ENCODE assay signal across 9 cellular contexts in the genomic region with DNA sequence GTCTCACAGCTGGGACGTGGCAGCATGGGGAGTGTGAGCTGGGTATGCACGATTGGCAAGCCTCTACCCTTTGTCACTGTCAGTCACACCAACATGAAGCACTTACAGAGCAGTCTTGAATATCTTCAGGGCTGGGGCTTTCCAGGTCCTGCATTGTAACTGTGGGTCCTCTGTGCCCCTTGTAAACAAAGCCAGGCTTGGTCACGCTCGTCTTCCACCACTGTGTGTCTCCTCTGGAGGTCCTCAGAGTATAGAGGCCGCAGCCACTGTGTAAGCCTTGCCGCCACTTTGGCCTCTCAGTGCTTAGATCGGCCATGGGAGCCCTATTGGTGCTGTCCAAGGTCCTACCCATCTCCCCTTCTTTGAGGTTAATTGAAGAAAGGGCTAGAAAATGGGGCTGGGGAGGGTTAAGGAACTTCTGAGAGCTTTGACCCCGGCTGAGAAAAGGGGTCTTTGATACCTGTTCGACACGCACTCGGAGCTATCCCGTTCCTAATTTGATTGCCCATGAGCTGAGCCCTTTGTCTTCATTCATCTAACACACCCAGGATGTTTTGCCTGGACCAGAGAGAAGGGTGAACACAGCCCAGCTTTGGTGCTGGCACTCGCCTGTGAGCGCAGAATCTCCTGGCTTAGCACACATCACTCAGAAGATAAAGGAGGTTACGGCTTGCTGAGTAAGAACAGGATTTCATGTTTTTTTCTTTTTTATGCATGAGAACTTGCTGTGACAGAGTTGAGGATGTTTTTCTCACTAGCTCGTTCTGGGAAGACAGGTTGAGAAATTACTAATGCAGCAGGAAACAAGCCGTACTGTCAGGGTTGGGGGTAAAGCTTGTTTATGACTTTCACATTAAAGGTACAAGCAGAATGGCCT.
DNase-seq lines count a peak whose midpoint lies in the region; ATAC-seq and TF ChIP-seq lines count a peak whose summit lies in the region.
"Had no signal": no experiment of that assay in that cellular context is flagged by ENCODE, and none has a peak within 500 bp of the region (broad histone marks: within the 10 kb centered on the region; RNA-seq: fewer than 3 reads in every experiment).

No MANE protein-coding gene starts in this region.

- H3K9me3 ChIP-seq in cardiac muscle cell (ENCODE audit: low read depth) (no peaks in the 10 kb centered on the region), right atrium auricular region (no peaks in the 10 kb centered on the region), body of pancreas (no peaks in the 10 kb centered on the region)
- H3K9me3 ChIP-seq: BLaER1 had no signal

- H3K4me1 ChIP-seq in cardiac muscle cell (ENCODE audit: low read depth) (no peaks in the 10 kb centered on the region), right atrium auricular region (peaks cover 0 to 17% of the 10 kb centered on the region in 2 donors), body of pancreas (no peaks in the 10 kb centered on the region)

- no peak for TF ChIP-seq CTCF in cardiac muscle cell (IDR thresholded peaks at IDR 0.05; ENCODE audit: low read depth, low read length)
- no peak for TF ChIP-seq CTCF in right atrium auricular region (IDR thresholded peaks at IDR 0.05)
- no peak for TF ChIP-seq CTCF in body of pancreas (IDR thresholded peaks at IDR 0.05)

- H3K27me3 ChIP-seq in cardiac muscle cell, result no peaks in the 10 kb centered on the region
- no peaks in the 10 kb centered on the region for H3K27me3 ChIP-seq in right atrium auricular region
- no peaks in the 10 kb centered on the region for H3K27me3 ChIP-seq in body of pancreas
- H3K27me3 ChIP-seq: BLaER1 had no signal

- H3K27ac ChIP-seq in cardiac muscle cell (no peak overlapping the region), right atrium auricular region (no peak overlapping the region), body of pancreas (no peak overlapping the region)
- H3K27ac ChIP-seq: BLaER1 had no signal

- no peak overlapping the region for H3K4me3 ChIP-seq in cardiac muscle cell
- H3K4me3 ChIP-seq in right atrium auricular region, result no peak overlapping the region
- H3K4me3 ChIP-seq in body of pancreas, result no peak overlapping the region
- H3K4me3 ChIP-seq: BLaER1 had no signal

- 78 to 84% methylated on average over 11 to 17 of the region's 17 CpGs for WGBS in body of pancreas, 2 donors

- peak; percentile 71 for ATAC-seq in HG03097 (IDR thresholded peaks at IDR 0.05; ENCODE audit: low FRiP score, unreplicated experiment)
- ATAC-seq in stimulated activated naive CD8-positive, alpha-beta T cell treated with anti-CD3 and anti-CD28 coated beads, Interleukin-15, Interleukin-2, amounts not matched to agents 100 U/mL and 50 U/mL, for 24 hours, result peak; percentile 71
- no peak for ATAC-seq in body of pancreas

- H3K36me3 ChIP-seq in cardiac muscle cell (no peaks in the 10 kb centered on the region), right atrium auricular region (no peaks in the 10 kb centered on the region), body of pancreas (replicated peaks in 1 of 2; ENCODE audit: insufficient read depth in 1 of 2, low read depth in 2 of 2) (peaks cover 0 to 1% of the 10 kb centered on the region in 2 donors)
- H3K36me3 ChIP-seq: BLaER1 had no signal

- TF ChIP-seq POLR2A in body of pancreas (IDR thresholded peaks at IDR 0.05), result no peak

- DNase-seq in cardiac muscle cell (ENCODE audit: low read depth in 1 of 2, low spot score in 1 of 2), result peak; percentile 6 to 74
- DNase-seq in right atrium auricular region (ENCODE audit: low spot score), result no peak
- peak; percentile 45 for DNase-seq in activated naive CD4-positive, alpha-beta T cell treated with Interleukin-2 at 50 U/mL for 16 hours
- no peak for DNase-seq in stimulated activated naive CD8-positive, alpha-beta T cell treated with anti-CD3 and anti-CD28 coated beads, Interleukin-15, Interleukin-2, amounts not matched to agents 100 U/mL and 50 U/mL, for 24 hours
- DNase-seq in AG20443 (ENCODE audit: low spot score), result no peak
- DNase-seq in glomerular visceral epithelial cell (ENCODE audit: extremely low spot score), result no peak
- no peak for DNase-seq in body of pancreas

- intact Hi-C loops in body of pancreas (cut with DNase I), result no loop called here

Comparison
In these comparisons a context has a peak if more than half of its experiments do, and no peak if none do; other contexts are left out.
1. DNase-seq: peak in cardiac muscle cell (2 of 2) and activated naive CD4-positive, alpha-beta T cell treated with Interleukin-2 at 50 U/mL for 16 hours (single experiment); none in right atrium auricular region (single experiment), stimulated activated naive CD8-positive, alpha-beta T cell treated with anti-CD3 and anti-CD28 coated beads, Interleukin-15, Interleukin-2, amounts not matched to agents 100 U/mL and 50 U/mL, for 24 hours (single experiment), AG20443 (single experiment), glomerular visceral epithelial cell (single experiment) and body of pancreas (0 of 4).